ENCODE assay signal across 15 cellular contexts in the genomic region with DNA sequence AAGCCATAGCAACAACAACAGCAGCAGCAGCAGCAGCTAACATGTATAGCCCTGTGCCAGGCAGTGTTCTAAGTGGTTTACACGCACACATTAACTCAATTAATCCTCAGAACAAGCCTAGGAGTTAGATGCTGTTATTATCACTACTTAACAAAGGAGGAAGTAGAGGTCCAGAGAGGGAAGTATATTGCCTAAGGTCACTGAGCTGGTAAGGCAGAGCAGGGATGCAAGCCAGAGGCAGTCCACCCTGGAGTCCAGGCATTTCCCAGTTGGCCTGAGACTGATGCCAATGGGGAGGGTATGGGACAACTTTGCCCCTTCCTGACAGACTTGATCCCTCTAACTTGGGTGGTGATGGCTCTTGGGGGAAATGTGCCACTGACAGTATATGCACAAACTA. TPM values are rescaled to one million over a fixed set of nuclear protein-coding genes. Genes with fewer than 3 reads are reported as not detected.
DNase-seq lines count a peak whose midpoint lies in the region; ATAC-seq and TF ChIP-seq lines count a peak whose summit lies in the region.
"Had no signal": no experiment of that assay in that cellular context is flagged by ENCODE, and none has a peak within 500 bp of the region (broad histone marks: within the 10 kb centered on the region; RNA-seq: fewer than 3 reads in every experiment).

No MANE protein-coding gene starts in this region.

- peaks cover 72% of the 10 kb centered on the region for H3K36me3 Mint-ChIP-seq in effector memory CD8-positive, alpha-beta T cell (ENCODE audit: insufficient read depth)

- H3K4me1 ChIP-seq in right atrium auricular region (peaks cover 0 to 61% of the 10 kb centered on the region in 2 donors), thyroid gland (peaks cover 41 to 55% of the 10 kb centered on the region in 2 donors), breast epithelium (no peaks in the 10 kb centered on the region)

- intact Hi-C loops in Right ventricle myocardium inferior (cut with DNase I), result no loop called here
- intact Hi-C loops in thyroid gland (cut with DNase I), result no loop called here
- intact Hi-C loops in breast epithelium (cut with DNase I; ENCODE audit: low total_unique reads), result no loop called here

- H3K4me3 Mint-ChIP-seq in effector memory CD8-positive, alpha-beta T cell, result peak overlapping the region; percentile 47 to 52
- H3K4me3 Mint-ChIP-seq: T-helper 1 cell treated with Interleukin-12 subunit alpha and Interleukin-12 subunit beta and Interleukin-4 antibody, amounts not matched to agents 30 μg/mL and 1 μg/mL, for 36 hours; type B pancreatic cell had no signal

- peaks cover 50 to 62% of the 10 kb centered on the region in 2 donors for H3K4me1 Mint-ChIP-seq in effector memory CD8-positive, alpha-beta T cell (ENCODE audit: low read depth in 2 of 2)

- TF ChIP-seq POLR2A in thyroid gland (IDR thresholded peaks at IDR 0.05) (no peak), breast epithelium (IDR thresholded peaks at IDR 0.05) (no peak)

- no peaks in the 10 kb centered on the region for H3K9me3 Mint-ChIP-seq in effector memory CD8-positive, alpha-beta T cell
- H3K9me3 Mint-ChIP-seq: T-helper 1 cell treated with Interleukin-12 subunit alpha and Interleukin-12 subunit beta and Interleukin-4 antibody, amounts not matched to agents 30 μg/mL and 1 μg/mL, for 36 hours; type B pancreatic cell had no signal

- H3K9me3 ChIP-seq in right atrium auricular region, result no peaks in the 10 kb centered on the region
- H3K9me3 ChIP-seq in thyroid gland, result no peaks in the 10 kb centered on the region
- H3K9me3 ChIP-seq in breast epithelium, result no peaks in the 10 kb centered on the region
- H3K9me3 ChIP-seq: psoas muscle had no signal

- H3K36me3 ChIP-seq in right atrium auricular region (no peaks in the 10 kb centered on the region), thyroid gland (no peaks in the 10 kb centered on the region), breast epithelium (no peaks in the 10 kb centered on the region)

- H3K27ac ChIP-seq in right atrium auricular region, result no peak overlapping the region
- peak overlapping the region; percentile 50 to 63 (median 56) for H3K27ac ChIP-seq in thyroid gland
- H3K27ac ChIP-seq in breast epithelium, result peak overlapping the region in 1 of 2 donors; percentile 48
- H3K27ac ChIP-seq: psoas muscle had no signal

- ATAC-seq in Right ventricle myocardium inferior, result peak; percentile 30
- no peak for ATAC-seq in effector memory CD8-positive, alpha-beta T cell (replicated peaks)
- no peak for ATAC-seq in GM21786 (IDR thresholded peaks at IDR 0.05; ENCODE audit: unreplicated experiment)
- ATAC-seq: Panc1, psoas muscle had no signal

- H3K27me3 Mint-ChIP-seq in effector memory CD8-positive, alpha-beta T cell, result no peaks in the 10 kb centered on the region
- H3K27me3 Mint-ChIP-seq: type B pancreatic cell had no signal

- 79 to 97% methylated on average over 1 of the region's 1 CpG for WGBS in thyroid gland, 2 donors

- no peak for DNase-seq in Right ventricle myocardium inferior (ENCODE audit: missing footprints)
- no peak for DNase-seq in right atrium auricular region (ENCODE audit: low spot score)
- peak; percentile 76 for DNase-seq in NCI-H82 (lab: John Stamatoyannopoulos, UW)
- no peak for DNase-seq in effector memory CD8-positive, alpha-beta T cell
- no peak for DNase-seq in thyroid gland
- no peak for DNase-seq in breast epithelium (ENCODE audit: low spot score in 2 of 2)
- no peak for DNase-seq in AG08395 (ENCODE audit: low spot score)
- DNase-seq: head of caudate nucleus, NCI-H1417, NCI-H345, psoas muscle had no signal

- TF ChIP-seq CTCF in right atrium auricular region (IDR thresholded peaks at IDR 0.05), result no peak
- TF ChIP-seq CTCF in thyroid gland (IDR thresholded peaks at IDR 0.05), result no peak
- TF ChIP-seq CTCF in breast epithelium (IDR thresholded peaks at IDR 0.05), result no peak

- H3K27ac Mint-ChIP-seq in effector memory CD8-positive, alpha-beta T cell, result peak overlapping the region in 1 of 2 donors; percentile 50
- H3K27ac Mint-ChIP-seq: T-helper 1 cell treated with Interleukin-12 subunit alpha and Interleukin-12 subunit beta and Interleukin-4 antibody, amounts not matched to agents 30 μg/mL and 1 μg/mL, for 36 hours; type B pancreatic cell had no signal

- no peaks in the 10 kb centered on the region for H3K27me3 ChIP-seq in right atrium auricular region
- H3K27me3 ChIP-seq in thyroid gland, result no peaks in the 10 kb centered on the region
- no peaks in the 10 kb centered on the region for H3K27me3 ChIP-seq in breast epithelium

- no peak overlapping the region for H3K4me3 ChIP-seq in right atrium auricular region
- H3K4me3 ChIP-seq in thyroid gland (replicated peaks in 1 of 3), result no peak overlapping the region
- no peak overlapping the region for H3K4me3 ChIP-seq in breast epithelium
- H3K4me3 ChIP-seq: psoas muscle had no signal

RNA-seq across cellular contexts. Expression of gene CDC14A, which starts 6.8 kb away (rescaled TPM):
- total RNA-seq in Right ventricle myocardium inferior, result 2.7 TPM
- total RNA-seq in right atrium auricular region, result 1 to 10 TPM; 5.3 to 5.5 TPM
- 10 to 100 TPM; 17.1 to 32.8 (median 28.0) TPM for total RNA-seq in thyroid gland
- 10 to 100 TPM; 16.5 to 49.3 (median 33.1) TPM for total RNA-seq in breast epithelium

Comparison
In these comparisons a context has a peak if more than half of its experiments do, and no peak if none do; other contexts are left out.
1. H3K27ac ChIP-seq: peak in thyroid gland (3 of 3); none in right atrium auricular region (0 of 2).